ENCODE assay signal across 10 cellular contexts in the genomic region with DNA sequence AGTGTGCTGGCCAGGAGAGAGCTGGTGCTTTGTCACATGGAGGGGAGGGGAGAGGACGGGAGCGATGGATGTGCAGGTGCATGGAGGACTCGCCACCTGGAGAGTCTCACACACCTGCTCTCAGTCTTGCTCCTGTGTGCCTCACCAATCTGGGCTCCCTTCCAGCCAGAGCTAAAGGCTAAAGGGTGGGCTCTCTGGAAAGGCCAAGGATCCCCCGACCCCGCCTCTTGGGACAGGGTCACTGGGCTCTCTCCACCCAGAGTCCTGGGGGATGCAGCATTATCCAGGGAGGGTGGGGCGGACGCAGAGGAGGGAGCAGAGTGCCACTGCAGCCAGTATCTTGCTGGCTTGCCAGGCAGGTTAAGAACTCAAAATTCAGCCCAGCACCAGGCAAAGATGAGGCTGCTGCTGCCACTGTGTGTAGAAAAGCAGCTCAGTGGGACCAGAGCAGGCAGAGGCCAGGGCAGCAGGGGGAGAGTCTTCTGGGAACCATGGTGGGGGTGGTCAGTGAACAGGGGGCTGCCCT. TPM values are rescaled to one million over a fixed set of nuclear protein-coding genes. Genes with fewer than 3 reads are reported as not detected.
DNase-seq lines count a peak whose midpoint lies in the region; TF ChIP-seq lines count a peak whose summit lies in the region.
"Had no signal": no experiment of that assay in that cellular context is flagged by ENCODE, and none has a peak within 500 bp of the region (broad histone marks: within the 10 kb centered on the region; RNA-seq: fewer than 3 reads in every experiment).

No MANE protein-coding gene starts in this region.

- DNase-seq in GM20000 (ENCODE audit: low spot score) (peak; percentile 4), NCI-H1436 treated with DMSO at 0.1 percent for 48 hours (lab: John Stamatoyannopoulos, UW) (peak; percentile 27), RPMI8226 (peak; percentile 74), posterior vena cava (ENCODE audit: low spot score) (peak; percentile 61), SKM-1 treated with dmso at 0.1 percent for 144 hours (lab: John Stamatoyannopoulos, UW; ENCODE audit: unreplicated experiment) (no peak), kidney glomerular epithelial cell (lab: John Stamatoyannopoulos, UW) (no peak)
- DNase-seq in central memory CD4-positive, alpha-beta T cell = no peak
- DNase-seq: effector memory CD4-positive, alpha-beta T cell; lower lobe of right lung; NCI-H1694 had no signal

- TF ChIP-seq CTCF in GM20000 (IDR thresholded peaks at IDR 0.05; ENCODE audit: extremely low read depth, missing control alignments) = no peak

- intact Hi-C loops in posterior vena cava (cut with DNase I) = no loop called here

RNA-seq across cellular contexts. Expression of a gene that starts 5.4 kb away (rescaled TPM):
- 10 to 100 TPM; 88.6 to 96.3 TPM for total RNA-seq in posterior vena cava

RNA-seq across cellular contexts. Expression of a gene that starts 6.7 kb away (rescaled TPM):
- total RNA-seq in posterior vena cava = 10 to 100 TPM; 30.7 to 37.6 TPM

Comparison
In these comparisons a context has a peak if more than half of its experiments do, and no peak if none do; other contexts are left out.
1. DNase-seq: peak in GM20000 (single experiment), NCI-H1436 treated with DMSO at 0.1 percent for 48 hours (single experiment), RPMI8226 (single experiment) and posterior vena cava (single experiment); none in SKM-1 treated with dmso at 0.1 percent for 144 hours (single experiment), kidney glomerular epithelial cell (single experiment) and central memory CD4-positive, alpha-beta T cell (single experiment).